In genomic region chr16:2820836-2821482, GRCh38 we compare ENCODE assay signal across 20 cellular contexts. TPM values are rescaled to one million over a fixed set of nuclear protein-coding genes. Genes with fewer than 3 reads are reported as not detected.
A peak's percentile ranks its signal among the peaks of the same experiment; 100 is the strongest.
DNase-seq lines count a peak whose midpoint lies in the region; ATAC-seq and TF ChIP-seq lines count a peak whose summit lies in the region.
"Had no signal": no experiment of that assay in that cellular context is flagged by ENCODE, and none has a peak within 500 bp of the region (broad histone marks: within the 10 kb centered on the region; RNA-seq: fewer than 3 reads in every experiment).

No MANE protein-coding gene starts in this region.

- no peaks in the 10 kb centered on the region for H3K9me3 ChIP-seq in NT2/D1 (ENCODE audit: insufficient read depth, low read length)
- no peaks in the 10 kb centered on the region for H3K9me3 ChIP-seq in endodermal cell (ENCODE audit: control insufficient read depth, low read length)
- no peaks in the 10 kb centered on the region for H3K9me3 ChIP-seq in suprapubic skin
- H3K9me3 ChIP-seq: BLaER1 had no signal

- intact Hi-C loops in CD14-positive monocyte (cut with micrococcal nuclease): loop anchor here (5.0 kb wide), 2 partner anchors 34 to 39 kb away; partner anchors contain the start of gene PRSS33 (in 1 of the 2)

- peak overlapping the region; percentile 21 for H3K9ac ChIP-seq in NT2/D1 (ENCODE audit: insufficient read length, low read depth)
- no peak overlapping the region for H3K9ac ChIP-seq in endodermal cell (ENCODE audit: extremely low read depth, low read length, poor library complexity, severe bottlenecking)
- H3K9ac ChIP-seq: BLaER1 had no signal

- no peaks in the 10 kb centered on the region for H3K9me3 Mint-ChIP-seq in CD14-positive monocyte
- no peaks in the 10 kb centered on the region for H3K9me3 Mint-ChIP-seq in endodermal cell
- H3K9me3 Mint-ChIP-seq: CD8-positive, alpha-beta T cell had no signal

- no peaks in the 10 kb centered on the region for H3K36me3 ChIP-seq in NT2/D1 (ENCODE audit: insufficient read depth, insufficient read length, low read length)
- no peaks in the 10 kb centered on the region for H3K36me3 ChIP-seq in endodermal cell (ENCODE audit: control insufficient read depth, insufficient read depth, low read length)
- H3K36me3 ChIP-seq in suprapubic skin: no peaks in the 10 kb centered on the region
- H3K36me3 ChIP-seq: BLaER1 had no signal

- no peak for ATAC-seq in GM21717 (IDR thresholded peaks at IDR 0.05; ENCODE audit: unreplicated experiment)
- ATAC-seq: CD8-positive, alpha-beta T cell; GM12878; HCT116 had no signal

- no peak overlapping the region for H3K4me3 Mint-ChIP-seq in CD14-positive monocyte
- H3K4me3 Mint-ChIP-seq in endodermal cell: no peak overlapping the region
- H3K4me3 Mint-ChIP-seq: CD8-positive, alpha-beta T cell had no signal

- H3K27me3 ChIP-seq in NT2/D1 (ENCODE audit: insufficient read depth, insufficient read length) (no peaks in the 10 kb centered on the region), endodermal cell (ENCODE audit: control insufficient read depth, insufficient read depth, low read length, poor library complexity, severe bottlenecking) (no peaks in the 10 kb centered on the region), suprapubic skin (peaks cover 42% of the 10 kb centered on the region)
- H3K27me3 ChIP-seq: BLaER1 had no signal

- TF ChIP-seq EP300 in suprapubic skin (IDR thresholded peaks at IDR 0.05): no peak

- no peak for TF ChIP-seq POLR2A in suprapubic skin (IDR thresholded peaks at IDR 0.05)

- peaks cover 8% of the 10 kb centered on the region for H3K4me1 ChIP-seq in NT2/D1 (ENCODE audit: insufficient read depth, insufficient read length)
- H3K4me1 ChIP-seq in endodermal cell (ENCODE audit: control insufficient read depth, insufficient read depth, low read length): no peaks in the 10 kb centered on the region
- H3K4me1 ChIP-seq in suprapubic skin: no peaks in the 10 kb centered on the region

- peaks cover 8% of the 10 kb centered on the region for H3K4me1 Mint-ChIP-seq in CD14-positive monocyte
- no peaks in the 10 kb centered on the region for H3K4me1 Mint-ChIP-seq in endodermal cell

- H3K4me3 ChIP-seq in NT2/D1 (ENCODE audit: insufficient read length, low read depth): no peak overlapping the region
- H3K4me3 ChIP-seq in endodermal cell (ENCODE audit: low read length): no peak overlapping the region
- H3K4me3 ChIP-seq in suprapubic skin: no peak overlapping the region
- H3K4me3 ChIP-seq: BLaER1, GM12878 had no signal

- TF ChIP-seq CTCF in CD14-positive monocyte (IDR thresholded peaks at IDR 0.05) (no peak), endodermal cell (conservative IDR thresholded peaks at IDR 0.05) (no peak), suprapubic skin (IDR thresholded peaks at IDR 0.05) (no peak)

- WGBS in endodermal cell (ENCODE audit: insufficient coverage in 1 of 2, insufficient read length in 1 of 2), 2 experiments: 88 to 94% methylated on average over 7 to 14 of the region's 14 CpGs
- WGBS in suprapubic skin: 79% methylated on average over 13 of the region's 14 CpGs

- H3K27ac ChIP-seq in endodermal cell (ENCODE audit: low read depth, low read length) (no peak overlapping the region), suprapubic skin (no peak overlapping the region)
- H3K27ac ChIP-seq: BLaER1 had no signal

- H3K27ac Mint-ChIP-seq in CD14-positive monocyte (no peak overlapping the region), endodermal cell (no peak overlapping the region)
- H3K27ac Mint-ChIP-seq: CD8-positive, alpha-beta T cell had no signal

- H3K36me3 Mint-ChIP-seq in CD14-positive monocyte (no peaks in the 10 kb centered on the region), endodermal cell (ENCODE audit: low read depth) (no peaks in the 10 kb centered on the region)
- H3K36me3 Mint-ChIP-seq: CD8-positive, alpha-beta T cell had no signal

- H3K27me3 Mint-ChIP-seq in CD14-positive monocyte (ENCODE audit: low read depth in 3 of 3) (peaks cover 4 to 6% (median 6%) of the 10 kb centered on the region in 3 donors), endodermal cell (ENCODE audit: insufficient read depth) (no peaks in the 10 kb centered on the region)

- DNase-seq in CD14-positive monocyte (ENCODE audit: low spot score) (peak; percentile 42), NT2/D1 (ENCODE audit: low read depth, low spot score) (no peak), endodermal cell (peak; percentile 40), suprapubic skin (ENCODE audit: low spot score in 2 of 2) (peak; percentile 42 to 65), iPS-NIHi11 (ENCODE audit: low spot score) (no peak), NCI-H1417 treated with DMSO at 0.1 percent for 48 hours (lab: John Stamatoyannopoulos, UW) (no peak)
- DNase-seq: Calu3; CD8-positive, alpha-beta T cell; DMS53; EL; NCI-H1092 treated with DMSO at 0.1 percent for 48 hours; NCI-H2081 treated with DMSO at 0.1 percent for 48 hours; NCI-H510A; NCI-H774; RPMI8226 had no signal

RNA-seq across cellular contexts. Expression of gene PRSS21, which starts 3.9 kb away (rescaled TPM):
- polyA plus RNA-seq in CD14-positive monocyte: 1 to 10 TPM; 2.1 to 3.1 TPM
- total RNA-seq in endodermal cell (not detected), suprapubic skin (1 to 10 TPM in 2 of 4 donors, under 1 TPM in 1, not detected in 1; 0.87 to 7.6 (median 1.3) TPM)
- not detected for polyA plus RNA-seq in endodermal cell (2013, experiment 1 of 2)
- not detected for polyA plus RNA-seq in endodermal cell (2013, experiment 2 of 2)
- total RNA-seq: A673, Calu3 had no signal

RNA-seq across cellular contexts. Expression of gene ZG16B, which starts 9.1 kb away (rescaled TPM):
- polyA plus RNA-seq in CD14-positive monocyte: 10 to 100 TPM; 11.0 to 12.9 TPM
- total RNA-seq in endodermal cell: not detected
- polyA plus RNA-seq in endodermal cell (2013, experiment 1 of 2): not detected
- not detected for polyA plus RNA-seq in endodermal cell (2013, experiment 2 of 2)
- total RNA-seq in suprapubic skin: 10 to 100 TPM; 17.7 to 80.5 (median 23.4) TPM
- total RNA-seq: A673; CD8-positive, alpha-beta T cell had no signal

RNA-seq across cellular contexts. Expression of gene PRSS41, which starts 22.7 kb away (rescaled TPM):
- not detected for polyA plus RNA-seq in CD14-positive monocyte
- total RNA-seq in endodermal cell (not detected), suprapubic skin (not detected)
- polyA plus RNA-seq in endodermal cell (2013, experiment 1 of 2): not detected
- not detected for polyA plus RNA-seq in endodermal cell (2013, experiment 2 of 2)
- total RNA-seq: A673; Calu3; CD8-positive, alpha-beta T cell; GM12878 had no signal
- polyA plus RNA-seq: GM12878 had no signal

RNA-seq across cellular contexts. Expression of gene PRSS33, which starts 33.6 kb away (rescaled TPM):
- polyA plus RNA-seq in CD14-positive monocyte: not detected
- total RNA-seq in endodermal cell (under 1 TPM in 1 of 2 donors, not detected in 1; 0.35 TPM), suprapubic skin (not detected)
- 0.36 TPM for polyA plus RNA-seq in endodermal cell (2013, experiment 1 of 2)
- 0.41 TPM for polyA plus RNA-seq in endodermal cell (2013, experiment 2 of 2)
- total RNA-seq: A673; CD8-positive, alpha-beta T cell; GM12878 had no signal
- polyA plus RNA-seq: GM12878 had no signal

RNA-seq across cellular contexts. Expression of gene PRSS22, which starts 37.0 kb away (rescaled TPM):
- polyA plus RNA-seq in CD14-positive monocyte: not detected
- total RNA-seq in endodermal cell (1 to 10 TPM; 5.0 to 6.2 TPM), suprapubic skin (1 to 10 TPM; 1.7 to 8.7 (median 6.7) TPM)
- polyA plus RNA-seq in endodermal cell (2013, experiment 1 of 2): 0.57 TPM
- not detected for polyA plus RNA-seq in endodermal cell (2013, experiment 2 of 2)
- total RNA-seq: A673, GM12878 had no signal
- polyA plus RNA-seq: GM12878 had no signal

Comparison
In these comparisons a context has a peak if more than half of its experiments do, and no peak if none do; other contexts are left out.
1. DNase-seq: peak in CD14-positive monocyte (single experiment), endodermal cell (single experiment) and suprapubic skin (2 of 2); none in NT2/D1 (single experiment), iPS-NIHi11 (single experiment) and NCI-H1417 treated with DMSO at 0.1 percent for 48 hours (single experiment).
2. RNA of gene ZG16B, which starts 9.1 kb away (total RNA-seq): 17.7 to 80.5 TPM in suprapubic skin; not detected in endodermal cell; every median in the first group is over 10 times any median in the second.